In genomic region chr4:53131562-53131925, GRCh38 we compare ENCODE assay signal across 1 cellular context.
TF ChIP-seq lines count a peak whose summit lies in the region.

No MANE protein-coding gene starts in this region.

TF ChIP-seq in GM23338, 12 proteins besides CTCF, POLR2A, EP300 and RAD21:
- TF ChIP-seq REST (IDR thresholded peaks at IDR 0.05; ENCODE audit: unreplicated experiment) (no peak), NANOG (IDR thresholded peaks at IDR 0.05; ENCODE audit: borderline replicate concordance) (no peak), ZNF462 (CRISPR knock-in tag; IDR thresholded peaks at IDR 0.05) (no peak), ZNF331 (CRISPR knock-in tag; IDR thresholded peaks at IDR 0.05; ENCODE audit: low read depth) (no peak), EZH2phosphoT487 (IDR thresholded peaks at IDR 0.05; ENCODE audit: unreplicated experiment) (no peak), ETS1 (IDR thresholded peaks at IDR 0.05) (no peak), ZNF114 (CRISPR knock-in tag; IDR thresholded peaks at IDR 0.05) (no peak), STAT1 (IDR thresholded peaks at IDR 0.05; ENCODE audit: unreplicated experiment) (no peak), JUNB (IDR thresholded peaks at IDR 0.05; ENCODE audit: unreplicated experiment) (no peak), POLR2AphosphoS5 (IDR thresholded peaks at IDR 0.05; ENCODE audit: low read depth) (no peak), CREB1 (CRISPR knock-in tag; IDR thresholded peaks at IDR 0.05; ENCODE audit: low read depth) (no peak), EZH2 (IDR thresholded peaks at IDR 0.05; ENCODE audit: low read depth, unreplicated experiment) (no peak)
